30 cellular contexts compared by ENCODE assay signal in genomic region chr4:109163493-109163892, GRCh38.
"Had no signal": no experiment of that assay in that cellular context is flagged by ENCODE, and none has a peak within 500 bp of the region (broad histone marks: within the 10 kb centered on the region; RNA-seq: fewer than 3 reads in every experiment).

No MANE protein-coding gene starts in this region.

- FAIRE-seq: astrocyte, colon, endothelial cell of umbilical vein had no signal

- H3K4me1 Mint-ChIP-seq: activated CD4-positive, alpha-beta memory T cell treated with anti-CD3 and anti-CD28 coated beads, Interleukin-2, amount 10 ng/mL, durations not matched to agents 7 days and 5 days; activated CD4-positive, alpha-beta T cell treated with anti-CD3 and anti-CD28 coated beads, Interleukin-2, amount 10 ng/mL, durations not matched to agents 7 days and 5 days had no signal

- H3K4me1 ChIP-seq: esophagus squamous epithelium, gastroesophageal sphincter, heart right ventricle had no signal

- H3K9me3 Mint-ChIP-seq: activated CD4-positive, alpha-beta memory T cell treated with anti-CD3 and anti-CD28 coated beads, Interleukin-2, amount 10 ng/mL, durations not matched to agents 7 days and 5 days; activated CD4-positive, alpha-beta T cell treated with anti-CD3 and anti-CD28 coated beads, Interleukin-2, amount 10 ng/mL, durations not matched to agents 7 days and 5 days; activated T-cell treated with anti-CD3 and anti-CD28 coated beads, Interleukin-2, amount 50 U/mL, for 24 hours; activated T-cell treated with anti-CD3 and anti-CD28 coated beads, Interleukin-2, amount 50 U/mL, for 72 hours; effector memory CD8-positive, alpha-beta T cell had no signal

- H3K36me3 ChIP-seq: esophagus squamous epithelium, gastroesophageal sphincter, heart right ventricle had no signal

- H3K4me3 Mint-ChIP-seq: activated CD4-positive, alpha-beta memory T cell treated with anti-CD3 and anti-CD28 coated beads, Interleukin-2, amount 10 ng/mL, durations not matched to agents 7 days and 5 days; activated CD4-positive, alpha-beta T cell treated with anti-CD3 and anti-CD28 coated beads, Interleukin-2, amount 10 ng/mL, durations not matched to agents 7 days and 5 days; activated naive CD8-positive, alpha-beta T cell; activated T-cell treated with anti-CD3 and anti-CD28 coated beads, Interleukin-2, amount 50 U/mL, for 24 hours; activated T-cell treated with anti-CD3 and anti-CD28 coated beads, Interleukin-2, amount 50 U/mL, for 72 hours; effector memory CD8-positive, alpha-beta T cell; WTC11 had no signal

- H3K9me3 ChIP-seq: esophagus squamous epithelium, gastroesophageal sphincter, heart right ventricle had no signal

- DNase-seq: activated CD4-positive, alpha-beta memory T cell treated with anti-CD3 and anti-CD28 coated beads, Interleukin-2, amount 10 ng/mL, durations not matched to agents 7 days and 5 days; activated CD4-positive, alpha-beta T cell treated with anti-CD3 and anti-CD28 coated beads for 1 hour; activated CD4-positive, alpha-beta T cell treated with anti-CD3 and anti-CD28 coated beads for 4 hours; activated CD4-positive, alpha-beta T cell treated with anti-CD3 and anti-CD28 coated beads, Interleukin-2, amount 10 ng/mL, durations not matched to agents 7 days and 5 days; activated CD4-positive, alpha-beta T cell treated with anti-CD3 and anti-CD28 coated beads, Interleukin-2, amount 50 U/mL, for 4 hours; activated CD8-positive, alpha-beta memory T cell treated with anti-CD3 and anti-CD28 coated beads, Interleukin-2, amount 50 U/mL, for 48 hours; activated gamma-delta T cell; activated naive CD4-positive, alpha-beta T cell treated with anti-CD3 and anti-CD28 coated beads, Interleukin-2, amount 50 U/mL, for 16 hours; activated naive CD4-positive, alpha-beta T cell treated with Interleukin-2 at 50 U/mL for 16 hours; activated T-cell treated with anti-CD3 and anti-CD28 coated beads for 4 hours; activated T-cell treated with anti-CD3 and anti-CD28 coated beads, Interleukin-2, amount 50 U/mL, for 24 hours; activated T-cell treated with anti-CD3 and anti-CD28 coated beads, Interleukin-2, amount 50 U/mL, for 72 hours; amniotic stem cell; anterior cingulate cortex; caudate nucleus; cortex of kidney; effector CD4-positive, alpha-beta T cell; effector memory CD8-positive, alpha-beta T cell; esophagus squamous epithelium; foreskin melanocyte; heart right ventricle; T-helper 2 cell had no signal

- H3K36me3 Mint-ChIP-seq: activated naive CD8-positive, alpha-beta T cell; WTC11 had no signal

- H3K27ac ChIP-seq: epithelial cell of prostate, esophagus squamous epithelium, gastroesophageal sphincter, heart right ventricle, VCaP had no signal

- H3K27me3 ChIP-seq: esophagus squamous epithelium, gastroesophageal sphincter, heart right ventricle had no signal

- ATAC-seq: activated T-cell treated with anti-CD3 and anti-CD28 coated beads, Interleukin-2, amount 50 U/mL, for 72 hours; effector memory CD8-positive, alpha-beta T cell; gastroesophageal sphincter; heart right ventricle had no signal

- H3K4me3 ChIP-seq: esophagus squamous epithelium, gastroesophageal sphincter, heart right ventricle had no signal

- H3K27ac Mint-ChIP-seq: activated CD4-positive, alpha-beta memory T cell treated with anti-CD3 and anti-CD28 coated beads, Interleukin-2, amount 10 ng/mL, durations not matched to agents 7 days and 5 days; activated CD4-positive, alpha-beta T cell treated with anti-CD3 and anti-CD28 coated beads, Interleukin-2, amount 10 ng/mL, durations not matched to agents 7 days and 5 days; activated naive CD8-positive, alpha-beta T cell; activated T-cell treated with anti-CD3 and anti-CD28 coated beads, Interleukin-2, amount 50 U/mL, for 24 hours; activated T-cell treated with anti-CD3 and anti-CD28 coated beads, Interleukin-2, amount 50 U/mL, for 72 hours; effector memory CD8-positive, alpha-beta T cell had no signal

- H3K27me3 Mint-ChIP-seq: activated naive CD8-positive, alpha-beta T cell had no signal
